8 cellular contexts compared by ENCODE assay signal in the genomic region with DNA sequence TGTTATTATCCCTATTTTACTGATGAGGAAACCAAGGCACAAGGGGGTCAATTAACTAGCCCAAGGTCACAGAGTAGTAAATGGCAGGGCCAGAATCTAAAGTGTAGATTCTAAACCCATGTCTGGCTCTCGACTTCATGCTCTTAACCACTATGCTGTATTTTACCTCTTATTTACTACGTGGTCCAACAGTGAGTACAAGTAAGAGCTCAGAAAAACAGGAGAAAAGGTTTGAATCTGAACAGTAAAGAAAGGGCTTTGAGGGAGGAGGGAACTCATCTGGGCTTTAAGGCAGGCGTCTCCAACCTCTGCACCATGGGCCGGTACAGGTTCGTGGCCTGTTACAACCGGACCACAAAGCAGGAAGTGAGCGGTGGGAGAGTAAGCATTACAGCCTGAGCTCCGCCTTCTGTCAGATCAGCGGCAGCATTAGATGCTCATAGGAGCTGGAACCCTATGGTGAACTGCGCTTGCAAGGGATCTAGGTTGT.
A peak's percentile ranks its signal among the peaks of the same experiment; 100 is the strongest.
DNase-seq lines count a peak whose midpoint lies in the region; TF ChIP-seq lines count a peak whose summit lies in the region.

No MANE protein-coding gene starts in this region.

- in situ Hi-C loops in mammary epithelial cell (cut with MboI; ENCODE audit: low sequenced_read_pairs in 2 of 2): no loop called here

- no peak overlapping the region for H3K4me3 Mint-ChIP-seq in neural progenitor cell

- H4K20me1 ChIP-seq in neural progenitor cell (ENCODE audit: low read depth) (no peaks in the 10 kb centered on the region), mammary epithelial cell (ENCODE audit: insufficient read depth, low read length) (no peaks in the 10 kb centered on the region)

- H3K79me2 ChIP-seq in neural progenitor cell (ENCODE audit: low read depth) (peaks cover 8% of the 10 kb centered on the region), mammary epithelial cell (ENCODE audit: insufficient read depth, low read length) (peaks cover 95% of the 10 kb centered on the region)

- 76% methylated on average over 9 of the region's 10 CpGs for WGBS in mammary epithelial cell (ENCODE audit: low coverage, missing lambda C conversion rate)
- WGBS in esophagus muscularis mucosa: 86% methylated on average over 10 of the region's 10 CpGs

- H3K27me3 Mint-ChIP-seq in neural progenitor cell (ENCODE audit: insufficient read depth, low read depth): no peaks in the 10 kb centered on the region

- TF ChIP-seq CTCF in neural progenitor cell (IDR thresholded peaks at IDR 0.05) (no peak), mammary epithelial cell (conservative IDR thresholded peaks at IDR 0.05 in 1 of 2, IDR thresholded peaks at IDR 0.05 in 1 of 2; ENCODE audit: extremely low read depth in 1 of 2, insufficient read depth in 1 of 2, low read depth in 1 of 2, low read length in 2 of 2) (no peak), esophagus muscularis mucosa (IDR thresholded peaks at IDR 0.05) (no peak)

- CTCF ChIA-PET in mammary epithelial cell (lab: Charles Lee; ENCODE audit: low non-redundant PET): no interaction called here

- intact Hi-C loops in mammary epithelial cell (cut with micrococcal nuclease): no loop called here
- intact Hi-C loops in esophagus muscularis mucosa (cut with DNase I): no loop called here

- no peak overlapping the region for H3K27ac Mint-ChIP-seq in neural progenitor cell

- no TSS peak for BruUV-seq in mammary epithelial cell (replicated peaks; lab: Mats Ljungman, UMichigan)

- no peaks in the 10 kb centered on the region for H3K27me3 ChIP-seq in neural progenitor cell
- no peaks in the 10 kb centered on the region for H3K27me3 ChIP-seq in mammary epithelial cell (ENCODE audit: insufficient read depth, low read length)
- H3K27me3 ChIP-seq in esophagus muscularis mucosa: no peaks in the 10 kb centered on the region

- DNase-seq in SIG-M5 treated with dmso at 0.1 percent for 504 hours (lab: John Stamatoyannopoulos, UW; ENCODE audit: unreplicated experiment) (peak; percentile 31), SIG-M5 (lab: John Stamatoyannopoulos, UW) (no peak), activated T-cell treated with anti-CD3 and anti-CD28 coated beads for 1 hour (ENCODE audit: low read depth) (peak; percentile 31), neural progenitor cell (ENCODE audit: low spot score) (peak; percentile 11), OCI-M2 (lab: John Stamatoyannopoulos, UW; ENCODE audit: unreplicated experiment) (no peak), mammary epithelial cell (no peak), esophagus muscularis mucosa (ENCODE audit: extremely low spot score) (no peak)

- H3K4me2 ChIP-seq in neural progenitor cell (no peak overlapping the region), mammary epithelial cell (ENCODE audit: insufficient read depth, low read depth, low read length) (no peak overlapping the region)

- H3K9ac ChIP-seq in neural progenitor cell: no peak overlapping the region
- H3K9ac ChIP-seq in mammary epithelial cell (ENCODE audit: insufficient read depth, low read length): no peak overlapping the region

- H2AFZ ChIP-seq in neural progenitor cell (replicated peaks) (no peak overlapping the region), mammary epithelial cell (ENCODE audit: low read depth, low read length) (no peak overlapping the region)

- no peak for TF ChIP-seq POLR2A in esophagus muscularis mucosa (IDR thresholded peaks at IDR 0.05; ENCODE audit: low read depth)

- H3K9me3 Mint-ChIP-seq in neural progenitor cell: no peaks in the 10 kb centered on the region

- no peaks in the 10 kb centered on the region for H3K4me1 ChIP-seq in neural progenitor cell
- H3K4me1 ChIP-seq in mammary epithelial cell (ENCODE audit: insufficient read depth, low read length): no peaks in the 10 kb centered on the region
- peaks cover 0 to 29% (median 20%) of the 10 kb centered on the region in 4 donors for H3K4me1 ChIP-seq in esophagus muscularis mucosa

- H3K4me3 ChIP-seq in neural progenitor cell: no peak overlapping the region
- H3K4me3 ChIP-seq in mammary epithelial cell (replicated peaks in 1 of 3; ENCODE audit: insufficient read depth in 1 of 3, low read depth in 2 of 3, low read length in 3 of 3): no peak overlapping the region
- no peak overlapping the region for H3K4me3 ChIP-seq in esophagus muscularis mucosa

- H3F3A ChIP-seq in neural progenitor cell (ENCODE audit: low read depth): no peaks in the 10 kb centered on the region

- H3K36me3 Mint-ChIP-seq in neural progenitor cell: peaks cover 5% of the 10 kb centered on the region

- dilution Hi-C loops in mammary epithelial cell (cut with HindIII; ENCODE audit: low sequenced_read_pairs): no loop called here

- H3K9me3 ChIP-seq in KOPT-K1 (ENCODE audit: insufficient read depth, low read length, poor library complexity, severe bottlenecking) (no peaks in the 10 kb centered on the region), neural progenitor cell (ENCODE audit: low read depth) (no peaks in the 10 kb centered on the region), mammary epithelial cell (replicated peaks; ENCODE audit: insufficient read depth, low read length) (no peaks in the 10 kb centered on the region), esophagus muscularis mucosa (no peaks in the 10 kb centered on the region)

- no peak for TF ChIP-seq EP300 in esophagus muscularis mucosa (IDR thresholded peaks at IDR 0.05)

- H3K36me3 ChIP-seq in KOPT-K1 (ENCODE audit: insufficient read depth, low read length): peaks cover 36% of the 10 kb centered on the region
- H3K36me3 ChIP-seq in neural progenitor cell: no peaks in the 10 kb centered on the region
- peaks cover 19% of the 10 kb centered on the region for H3K36me3 ChIP-seq in mammary epithelial cell (ENCODE audit: insufficient read depth, low read length)
- peaks cover 0 to 32% (median 19%) of the 10 kb centered on the region in 4 donors for H3K36me3 ChIP-seq in esophagus muscularis mucosa

- H3K27ac ChIP-seq in KOPT-K1 (ENCODE audit: low read depth, low read length, poor library complexity, severe bottlenecking) (peak overlapping the region; percentile 56), neural progenitor cell (no peak overlapping the region), mammary epithelial cell (ENCODE audit: insufficient read depth, low read depth, low read length) (no peak overlapping the region), esophagus muscularis mucosa (replicated peaks in 1 of 4) (no peak overlapping the region)

- peaks cover 20% of the 10 kb centered on the region for H3K4me1 Mint-ChIP-seq in neural progenitor cell

Comparison
In these comparisons a context has a peak if more than half of its experiments do, and no peak if none do; other contexts are left out.
1. DNase-seq: peak in SIG-M5 treated with dmso at 0.1 percent for 504 hours (single experiment), activated T-cell treated with anti-CD3 and anti-CD28 coated beads for 1 hour (single experiment) and neural progenitor cell (single experiment); none in SIG-M5 (single experiment), OCI-M2 (single experiment), mammary epithelial cell (single experiment) and esophagus muscularis mucosa (single experiment).